1 cellular context compared by ENCODE assay signal in genomic region chr5:110754181-110754580, GRCh38.
TF ChIP-seq lines count a peak whose summit lies in the region.

No MANE protein-coding gene starts in this region.

TF ChIP-seq in GM12878, 131 proteins besides CTCF, POLR2A, EP300 and RAD21:
- TF ChIP-seq YBX1 (IDR thresholded peaks at IDR 0.05) (0 out of 2 replicates have a peak, but pooled peaks have one; percentile 34), TCF7 (IDR thresholded peaks at IDR 0.05; ENCODE audit: borderline replicate concordance) (no peak), JUND (IDR thresholded peaks at IDR 0.05; ENCODE audit: low read depth, low read length) (no peak), PML (IDR thresholded peaks at IDR 0.05; ENCODE audit: low read length) (no peak), PRDM15 (CRISPR knock-in tag; IDR thresholded peaks at IDR 0.05) (no peak), FOS (IDR thresholded peaks at IDR 0.05; ENCODE audit: borderline replicate concordance, extremely low read depth, insufficient read length) (no peak), HDGF (IDR thresholded peaks at IDR 0.05) (0 out of 2 replicates have a peak, but pooled peaks have one; percentile 41), NFYA (IDR thresholded peaks at IDR 0.05; ENCODE audit: borderline replicate concordance, low read depth, low read length) (no peak), RELB (IDR thresholded peaks at IDR 0.05; ENCODE audit: low read depth) (no peak), STAT1 (conservative IDR thresholded peaks at IDR 0.05) (no peak), SMARCA5 (IDR thresholded peaks at IDR 0.05) (no peak), NKRF (conservative IDR thresholded peaks at IDR 0.05) (no peak), WRNIP1 (IDR thresholded peaks at IDR 0.05; ENCODE audit: borderline replicate concordance, low read depth, low read length) (no peak), POLR2AphosphoS2 (IDR thresholded peaks at IDR 0.05; ENCODE audit: low read depth, low read length) (no peak)
